Comparison of ENCODE assay signal across 25 cellular contexts in genomic region chr1:193606035-193606434, GRCh38.
"Had no signal": no experiment of that assay in that cellular context is flagged by ENCODE, and none has a peak within 500 bp of the region (broad histone marks: within the 10 kb centered on the region; RNA-seq: fewer than 3 reads in every experiment).

No MANE protein-coding gene starts in this region.

- ATAC-seq: activated CD4-positive, alpha-beta T cell treated with anti-CD3 and anti-CD28 coated beads for 36 hours; K562; Panc1; Right ventricle myocardium inferior had no signal

- H3K27ac Mint-ChIP-seq: activated CD4-positive, alpha-beta T cell treated with anti-CD3 and anti-CD28 coated beads for 36 hours had no signal

- H3K27me3 Mint-ChIP-seq: activated CD4-positive, alpha-beta memory T cell treated with anti-CD3 and anti-CD28 coated beads, Interleukin-2, amount 10 ng/mL, durations not matched to agents 7 days and 5 days; activated CD4-positive, alpha-beta T cell treated with anti-CD3 and anti-CD28 coated beads for 36 hours had no signal

- DNase-seq: activated CD4-positive, alpha-beta memory T cell treated with anti-CD3 and anti-CD28 coated beads, Interleukin-2, amount 10 ng/mL, durations not matched to agents 7 days and 5 days; activated CD4-positive, alpha-beta T cell treated with anti-CD3 and anti-CD28 coated beads for 36 hours; activated CD4-positive, alpha-beta T cell treated with anti-CD3 and anti-CD28 coated beads, Interleukin-2, amount 50 U/mL, for 1 hour; activated CD4-positive, CD25-positive, alpha-beta regulatory T cell; activated CD8-positive, alpha-beta memory T cell treated with anti-CD3 and anti-CD28 coated beads, Interleukin-2, amount 50 U/mL, for 48 hours; activated naive CD4-positive, alpha-beta T cell treated with anti-CD3 and anti-CD28 coated beads, Interleukin-2, amount 50 U/mL, for 16 hours; activated T-cell treated with anti-CD3 and anti-CD28 coated beads, Interleukin-2, amount 50 U/mL, for 1 hour; aorta; caudate nucleus; Karpas-422; MM.1S; NCI-H1105; NCI-H1436 treated with DMSO at 0.1 percent for 48 hours; NCI-H187; NCI-H2081 treated with DMSO at 0.1 percent for 48 hours; NCI-H446; NCI-H524; NCI-H774; NK-92 treated with Interleukin-12 subunit alpha and Interleukin-12 subunit beta, amount 100 ng/mL, for 24 hours; RPMI8226; SJCRH30; T1000 had no signal

- H3K4me3 Mint-ChIP-seq: activated CD4-positive, alpha-beta memory T cell treated with anti-CD3 and anti-CD28 coated beads, Interleukin-2, amount 10 ng/mL, durations not matched to agents 7 days and 5 days; activated CD4-positive, alpha-beta T cell treated with anti-CD3 and anti-CD28 coated beads for 36 hours had no signal
